20 cellular contexts compared by ENCODE assay signal in genomic region chr3:112651516-112651915, GRCh38. TPM values are rescaled to one million over a fixed set of nuclear protein-coding genes. Genes with fewer than 3 reads are reported as not detected.
A peak's percentile ranks its signal among the peaks of the same experiment; 100 is the strongest.
DNase-seq lines count a peak whose midpoint lies in the region; ATAC-seq, FAIRE-seq and TF ChIP-seq lines count a peak whose summit lies in the region.
"Had no signal": no experiment of that assay in that cellular context is flagged by ENCODE, and none has a peak within 500 bp of the region (broad histone marks: within the 10 kb centered on the region; RNA-seq: fewer than 3 reads in every experiment).

No MANE protein-coding gene starts in this region.

- POLR2A ChIA-PET in A549 (lab: Yijun Ruan, JAX) = no interaction called here

- TF ChIP-seq CTCF in A549 (IDR thresholded peaks at IDR 0.05) (no peak), HFFc6 (IDR thresholded peaks at IDR 0.05) (no peak), astrocyte of the spinal cord (IDR thresholded peaks at IDR 0.05; ENCODE audit: low read depth, low read length) (no peak)

- H3K9me3 Mint-ChIP-seq in HFFc6 = no peaks in the 10 kb centered on the region
- H3K9me3 Mint-ChIP-seq: CD8-positive, alpha-beta T cell; memory B cell; nephron progenitor cell; stimulated activated effector memory CD8-positive, alpha-beta T cell treated with anti-CD3 and anti-CD28 coated beads, Interleukin-12 subunit alpha, Interleukin-12 subunit beta, amount 100 ng/mL, for 72 hours had no signal

- no peak for TF ChIP-seq RAD21 in A549 (conservative IDR thresholded peaks at IDR 0.05 in 1 of 2, IDR thresholded peaks at IDR 0.05 in 1 of 2)

- no peak for FAIRE-seq in A549 (lab: Jason Lieb, UNC)
- no peak for FAIRE-seq in urothelium cell line (lab: Jason Lieb, UNC)
- FAIRE-seq: colon, endometrium, HTR-8/SVneo had no signal

- no peak for TF ChIP-seq EP300 in A549 (IDR thresholded peaks at IDR 0.05)

- peaks cover 87% of the 10 kb centered on the region for H3K4me1 ChIP-seq in A549

- peaks cover 9% of the 10 kb centered on the region for H3K36me3 Mint-ChIP-seq in HFFc6 (ENCODE audit: low read depth)
- H3K36me3 Mint-ChIP-seq: CD8-positive, alpha-beta T cell; memory B cell; stimulated activated effector memory CD8-positive, alpha-beta T cell treated with anti-CD3 and anti-CD28 coated beads, Interleukin-12 subunit alpha, Interleukin-12 subunit beta, amount 100 ng/mL, for 72 hours had no signal

- peak overlapping the region; percentile 96 for H3K27ac Mint-ChIP-seq in HFFc6
- H3K27ac Mint-ChIP-seq: CD8-positive, alpha-beta T cell; memory B cell; nephron progenitor cell; stimulated activated effector memory CD8-positive, alpha-beta T cell treated with anti-CD3 and anti-CD28 coated beads, Interleukin-12 subunit alpha, Interleukin-12 subunit beta, amount 100 ng/mL, for 72 hours had no signal

- H3K4me1 Mint-ChIP-seq in HFFc6 (ENCODE audit: low read depth) = peaks cover 95% of the 10 kb centered on the region

- 96% methylated on average over 2 of the region's 2 CpGs for WGBS in A549 (ENCODE audit: missing lambda C conversion rate)

- H3K4me3 Mint-ChIP-seq in HFFc6 = peak overlapping the region; percentile 37
- H3K4me3 Mint-ChIP-seq: CD8-positive, alpha-beta T cell; memory B cell; nephron progenitor cell; stimulated activated effector memory CD8-positive, alpha-beta T cell treated with anti-CD3 and anti-CD28 coated beads, Interleukin-12 subunit alpha, Interleukin-12 subunit beta, amount 100 ng/mL, for 72 hours had no signal

- CTCF ChIA-PET in A549 (lab: Yijun Ruan, JAX) = interaction anchor here (1.0 to 6.2 kb wide), 7 partner anchors 8 to 637 kb away, joined by 3 to 65 read pairs (median 4); partner anchors contain the start of gene CCDC80

- peak overlapping the region; percentile 92 to 99 for H3K27ac ChIP-seq in A549
- H3K27ac ChIP-seq: psoas muscle had no signal

- in situ Hi-C loops in astrocyte of the spinal cord (cut with HindIII; ENCODE audit: low sequenced_read_pairs) = no loop called here

- no peak overlapping the region for H3K4me3 ChIP-seq in A549
- no peak overlapping the region for H3K4me3 ChIP-seq in astrocyte of the spinal cord (ENCODE audit: low read depth, low read length)
- H3K4me3 ChIP-seq: psoas muscle, tibial nerve had no signal

- H3K27me3 Mint-ChIP-seq in HFFc6 (ENCODE audit: insufficient read depth) = no peaks in the 10 kb centered on the region

- H3K9me3 ChIP-seq in A549 = peaks cover under 1% of the 10 kb centered on the region; the same call in 1 of the 3 replicates
- H3K9me3 ChIP-seq: psoas muscle, tibial nerve had no signal

- H3K4me2 ChIP-seq in A549 = no peak overlapping the region

- no peak for TF ChIP-seq POLR2A in A549 (IDR thresholded peaks at IDR 0.05; ENCODE audit: low read length)

- no peak for ATAC-seq in A549
- ATAC-seq in GM19397 (IDR thresholded peaks at IDR 0.05; ENCODE audit: unreplicated experiment) = no peak
- ATAC-seq: activated CD4-positive, CD25-positive, alpha-beta regulatory T cell treated with anti-CD3 and anti-CD28 coated beads, Interleukin-2, amount 50 U/mL, for 24 hours; CD8-positive, alpha-beta T cell; psoas muscle; stimulated activated effector memory CD8-positive, alpha-beta T cell treated with anti-CD3 and anti-CD28 coated beads, Interleukin-12 subunit alpha, Interleukin-12 subunit beta, amount 100 ng/mL, for 72 hours had no signal

- DNase-seq in A549 (ENCODE audit: low read depth in 1 of 2, low spot score in 1 of 2) = no peak
- DNase-seq in HFFc6 = peak; percentile 56
- DNase-seq in astrocyte of the spinal cord (ENCODE audit: low read depth, low spot score) = peak; percentile 75
- peak; percentile 64 for DNase-seq in kidney tubule cell (ENCODE audit: low spot score)
- DNase-seq in cortex of kidney (lab: John Stamatoyannopoulos, UW) = no peak
- no peak for DNase-seq in HUDEP-2 (lab: John Stamatoyannopoulos, UW; ENCODE audit: unreplicated experiment in 76 of 76)
- DNase-seq in urothelium cell line (ENCODE audit: low spot score) = no peak
- DNase-seq: CD8-positive, alpha-beta T cell; nephron progenitor cell; psoas muscle; SHP77 treated with DMSO at 0.1 percent for 48 hours; T-helper 9 cell had no signal

TF ChIP-seq in A549, 52 proteins besides CTCF, POLR2A, EP300 and RAD21:
- TF ChIP-seq ZFP36 (IDR thresholded peaks at IDR 0.05; ENCODE audit: borderline replicate concordance, partially characterized antibody) = no peak
- TF ChIP-seq HES2 (IDR thresholded peaks at IDR 0.05) = no peak
- no peak for TF ChIP-seq FOSB (CRISPR knock-in tag; IDR thresholded peaks at IDR 0.05)
- no peak for TF ChIP-seq BCL3 (IDR thresholded peaks at IDR 0.05)
- no peak for TF ChIP-seq NR3C1 (IDR thresholded peaks at IDR 0.05)

RNA-seq across cellular contexts. Expression of gene CCDC80, which starts 10.6 kb away (rescaled TPM):
- polyA plus RNA-seq in A549 (2011; rRNA removed) = 54.1 and 79.1 TPM in 2 replicates
- polyA plus RNA-seq in A549 (2012; cell fraction: cytosol; rRNA removed) = 18.3 and 19.6 TPM in 2 replicates
- 27.5 and 42.0 TPM in 2 replicates for polyA plus RNA-seq in A549 (2012; cell fraction: nucleus; rRNA removed)
- 111 to 168 TPM (median 148 TPM) in 3 replicates for polyA plus RNA-seq in A549 (2017; fragmentation: RNase III; extraction: RNeasy Plus Mini Kit Qiagen cat#74134 plus additional on column Dnase treatment)
- polyA minus RNA-seq in A549 (2011; rRNA and poly(A)+ RNA removed) = 39.1 and 47.8 TPM in 2 replicates
- total RNA-seq in HFFc6 (2021; fragmentation: NEBNext Ultra II Directional; extraction: Animal tissue kit (Norgen Biotek cat#: 25700)) = 100 to 1,000 TPM; 326 to 388 (median 358) TPM
- total RNA-seq: CD8-positive, alpha-beta T cell had no signal

Comparison
In these comparisons a context has a peak if more than half of its experiments do, and no peak if none do; other contexts are left out.
1. DNase-seq: peak in HFFc6 (single experiment), astrocyte of the spinal cord (single experiment) and kidney tubule cell (single experiment); none in A549 (0 of 2), cortex of kidney (single experiment), HUDEP-2 (0 of 76) and urothelium cell line (single experiment).